Comparison of ENCODE assay signal across 14 cellular contexts in genomic region chr3:18808423-18808822, GRCh38.
DNase-seq lines count a peak whose midpoint lies in the region; ATAC-seq and TF ChIP-seq lines count a peak whose summit lies in the region.
"Had no signal": no experiment of that assay in that cellular context is flagged by ENCODE, and none has a peak within 500 bp of the region (broad histone marks: within the 10 kb centered on the region; RNA-seq: fewer than 3 reads in every experiment).

No MANE protein-coding gene starts in this region.

- H3K36me3 ChIP-seq in neuronal stem cell (replicated peaks in 1 of 2; ENCODE audit: control insufficient read depth in 2 of 2, insufficient read depth in 2 of 2, low read length in 2 of 2): no peaks in the 10 kb centered on the region

- no peak overlapping the region for H2AFZ ChIP-seq in neuronal stem cell (ENCODE audit: low read length)

- DNase-seq in activated CD4-positive, alpha-beta T cell treated with anti-CD3 and anti-CD28 coated beads for 36 hours: peak; percentile 15
- DNase-seq in activated CD4-positive, alpha-beta T cell treated with anti-CD3 and anti-CD28 coated beads, Interleukin-2, amount 10 ng/mL, durations not matched to agents 7 days and 5 days: no peak
- DNase-seq in A172 (ENCODE audit: low spot score) (peak; percentile 67), foreskin keratinocyte (peak; percentile 18 to 46), neuronal stem cell (ENCODE audit: low spot score) (no peak)
- DNase-seq in activated naive CD8-positive, alpha-beta T cell treated with anti-CD3 and anti-CD28 coated beads, Interleukin-2, amount 50 U/mL, for 24 hours: no peak
- DNase-seq: C1 segment of cervical spinal cord, H9, NCI-H1105 treated with DMSO at 0.1 percent for 48 hours, NCI-H187, NCI-H446 had no signal

- H4K91ac ChIP-seq in neuronal stem cell (ENCODE audit: low read depth, low read length, poor library complexity): no peak overlapping the region

- no peaks in the 10 kb centered on the region for H3K79me1 ChIP-seq in neuronal stem cell (ENCODE audit: low read depth, low read length)

- no peak overlapping the region for H2BK5ac ChIP-seq in neuronal stem cell (ENCODE audit: low read length)

- intact Hi-C loops in activated CD4-positive, alpha-beta T cell treated with anti-CD3 and anti-CD28 coated beads for 36 hours (cut with DNase I, micrococcal nuclease): no loop called here

- peaks cover 2% of the 10 kb centered on the region for H3K36me3 Mint-ChIP-seq in activated CD4-positive, alpha-beta T cell treated with anti-CD3 and anti-CD28 coated beads for 36 hours (ENCODE audit: low read depth)
- H3K36me3 Mint-ChIP-seq in activated CD4-positive, alpha-beta T cell treated with anti-CD3 and anti-CD28 coated beads, Interleukin-2, amount 10 ng/mL, durations not matched to agents 7 days and 5 days (ENCODE audit: low read depth): peaks cover 2% of the 10 kb centered on the region
- no peaks in the 10 kb centered on the region for H3K36me3 Mint-ChIP-seq in activated naive CD8-positive, alpha-beta T cell treated with anti-CD3 and anti-CD28 coated beads, Interleukin-2, amount 50 U/mL, for 24 hours (ENCODE audit: low read depth)

- H3K4me3 Mint-ChIP-seq in activated CD4-positive, alpha-beta T cell treated with anti-CD3 and anti-CD28 coated beads for 36 hours: no peak overlapping the region
- no peak overlapping the region for H3K4me3 Mint-ChIP-seq in activated CD4-positive, alpha-beta T cell treated with anti-CD3 and anti-CD28 coated beads, Interleukin-2, amount 10 ng/mL, durations not matched to agents 7 days and 5 days
- no peak overlapping the region for H3K4me3 Mint-ChIP-seq in activated naive CD8-positive, alpha-beta T cell treated with anti-CD3 and anti-CD28 coated beads, Interleukin-2, amount 50 U/mL, for 24 hours
- H3K4me3 Mint-ChIP-seq: H9 had no signal

- TF ChIP-seq POLR2A in GM18505 (IDR thresholded peaks at IDR 0.05; ENCODE audit: borderline replicate concordance, extremely low read depth, insufficient read depth, insufficient read length): no peak

- no peak overlapping the region for H2BK15ac ChIP-seq in neuronal stem cell (ENCODE audit: low read length)

- no peak for ATAC-seq in activated CD4-positive, alpha-beta T cell treated with anti-CD3 and anti-CD28 coated beads for 36 hours
- ATAC-seq in activated naive CD8-positive, alpha-beta T cell treated with anti-CD3 and anti-CD28 coated beads, Interleukin-2, amount 50 U/mL, for 24 hours: peak; percentile 42
- peak; percentile 13 for ATAC-seq in foreskin keratinocyte
- no peak for ATAC-seq in SK-N-SH treated with all-trans-retinoic acid at 6 μM for 48 hours
- ATAC-seq in GM18505 (IDR thresholded peaks at IDR 0.05; ENCODE audit: unreplicated experiment): no peak

- H3K9me3 Mint-ChIP-seq in activated CD4-positive, alpha-beta T cell treated with anti-CD3 and anti-CD28 coated beads for 36 hours (ENCODE audit: low read depth): no peaks in the 10 kb centered on the region
- H3K9me3 Mint-ChIP-seq in activated CD4-positive, alpha-beta T cell treated with anti-CD3 and anti-CD28 coated beads, Interleukin-2, amount 10 ng/mL, durations not matched to agents 7 days and 5 days: peaks cover 2% of the 10 kb centered on the region
- H3K9me3 Mint-ChIP-seq in activated naive CD8-positive, alpha-beta T cell treated with anti-CD3 and anti-CD28 coated beads, Interleukin-2, amount 50 U/mL, for 24 hours: no peaks in the 10 kb centered on the region
- H3K9me3 Mint-ChIP-seq: H9 had no signal

- no peak overlapping the region for H3K9ac ChIP-seq in neuronal stem cell (ENCODE audit: low read depth, low read length, poor library complexity)

- no peak overlapping the region for H2BK12ac ChIP-seq in neuronal stem cell (ENCODE audit: low read length)

- H3K27ac ChIP-seq in foreskin keratinocyte (no peak overlapping the region), neuronal stem cell (replicated peaks; ENCODE audit: low read length) (no peak overlapping the region)
- H3K27ac ChIP-seq: 22Rv1 had no signal

- no peak overlapping the region for H4K8ac ChIP-seq in neuronal stem cell (ENCODE audit: low read depth, low read length)

- TF ChIP-seq CTCF in foreskin keratinocyte (conservative IDR thresholded peaks at IDR 0.05): no peak

- no CpG with 5 or more reads among the region's 6 CpGs for WGBS in neuronal stem cell (ENCODE audit: extremely low coverage in 2 of 2, insufficient read length in 2 of 2, insufficient replicate concordance in 1 of 2), 2 donors

- H3K27me3 Mint-ChIP-seq in activated CD4-positive, alpha-beta T cell treated with anti-CD3 and anti-CD28 coated beads for 36 hours: no peaks in the 10 kb centered on the region
- no peaks in the 10 kb centered on the region for H3K27me3 Mint-ChIP-seq in activated CD4-positive, alpha-beta T cell treated with anti-CD3 and anti-CD28 coated beads, Interleukin-2, amount 10 ng/mL, durations not matched to agents 7 days and 5 days
- H3K27me3 Mint-ChIP-seq in activated naive CD8-positive, alpha-beta T cell treated with anti-CD3 and anti-CD28 coated beads, Interleukin-2, amount 50 U/mL, for 24 hours: peaks cover 1% of the 10 kb centered on the region

- H3K27me3 ChIP-seq in foreskin keratinocyte (no peaks in the 10 kb centered on the region), neuronal stem cell (ENCODE audit: control insufficient read depth in 3 of 3, insufficient read depth in 3 of 3, low read depth in 1 of 3, low read length in 3 of 3) (no peaks in the 10 kb centered on the region)

- H3K4me1 Mint-ChIP-seq in activated CD4-positive, alpha-beta T cell treated with anti-CD3 and anti-CD28 coated beads for 36 hours: peaks cover 40% of the 10 kb centered on the region
- H3K4me1 Mint-ChIP-seq in activated CD4-positive, alpha-beta T cell treated with anti-CD3 and anti-CD28 coated beads, Interleukin-2, amount 10 ng/mL, durations not matched to agents 7 days and 5 days: peaks cover 8% of the 10 kb centered on the region
- peaks cover 30% of the 10 kb centered on the region for H3K4me1 Mint-ChIP-seq in activated naive CD8-positive, alpha-beta T cell treated with anti-CD3 and anti-CD28 coated beads, Interleukin-2, amount 50 U/mL, for 24 hours

- CTCF ChIA-PET in activated CD4-positive, alpha-beta T cell treated with anti-CD3 and anti-CD28 coated beads for 36 hours (lab: Charles Lee): no interaction called here
- CTCF ChIA-PET in activated CD4-positive, alpha-beta T cell treated with anti-CD3 and anti-CD28 coated beads, Interleukin-2, amount 10 ng/mL, durations not matched to agents 7 days and 5 days (lab: Charles Lee): interaction anchor here (0.6 kb wide), 1 partner anchor 52 kb away, joined by 3 read pairs; no protein-coding TSS in a partner anchor

- no peak overlapping the region for H3K4ac ChIP-seq in neuronal stem cell (ENCODE audit: low read length)

- no peaks in the 10 kb centered on the region for H3K4me1 ChIP-seq in foreskin keratinocyte
- no peaks in the 10 kb centered on the region for H3K4me1 ChIP-seq in neuronal stem cell (ENCODE audit: control insufficient read depth in 2 of 2, insufficient read depth in 1 of 2, low read depth in 1 of 2, low read length in 2 of 2)

- H2BK120ac ChIP-seq in neuronal stem cell (ENCODE audit: low read depth, low read length): no peak overlapping the region

- no peak overlapping the region for H3K18ac ChIP-seq in neuronal stem cell (ENCODE audit: low read length)

- H2AK5ac ChIP-seq in neuronal stem cell (ENCODE audit: low read depth, low read length): no peak overlapping the region

- H3K14ac ChIP-seq in neuronal stem cell (ENCODE audit: low read length): no peak overlapping the region

- POLR2A ChIA-PET in activated CD4-positive, alpha-beta T cell treated with anti-CD3 and anti-CD28 coated beads for 36 hours (lab: Charles Lee): no interaction called here
- POLR2A ChIA-PET in activated CD4-positive, alpha-beta T cell treated with anti-CD3 and anti-CD28 coated beads, Interleukin-2, amount 10 ng/mL, durations not matched to agents 7 days and 5 days (lab: Charles Lee): no interaction called here

- peak overlapping the region; percentile 16 for H3K27ac Mint-ChIP-seq in activated CD4-positive, alpha-beta T cell treated with anti-CD3 and anti-CD28 coated beads for 36 hours
- no peak overlapping the region for H3K27ac Mint-ChIP-seq in activated CD4-positive, alpha-beta T cell treated with anti-CD3 and anti-CD28 coated beads, Interleukin-2, amount 10 ng/mL, durations not matched to agents 7 days and 5 days
- H3K27ac Mint-ChIP-seq in activated naive CD8-positive, alpha-beta T cell treated with anti-CD3 and anti-CD28 coated beads, Interleukin-2, amount 50 U/mL, for 24 hours: peak overlapping the region; percentile 18
- H3K27ac Mint-ChIP-seq: H9 had no signal

- H3K4me2 ChIP-seq in neuronal stem cell (ENCODE audit: insufficient read depth, low read length, poor library complexity, severe bottlenecking): no peak overlapping the region

- no peak overlapping the region for H3K4me3 ChIP-seq in neuronal stem cell (ENCODE audit: low read length in 2 of 2)

- no peak overlapping the region for H3K23ac ChIP-seq in neuronal stem cell (ENCODE audit: low read depth, low read length, poor library complexity)

- no peaks in the 10 kb centered on the region for H3K9me3 ChIP-seq in neuronal stem cell (replicated peaks in 1 of 2; ENCODE audit: control insufficient read depth in 2 of 2, insufficient read depth in 1 of 2, low read depth in 1 of 2, low read length in 2 of 2)

TF ChIP-seq in SK-N-SH treated with all-trans-retinoic acid at 6 μM for 48 hours, 23 proteins besides CTCF, POLR2A, EP300 and RAD21 (continues in another document):
- TF ChIP-seq OSR1 (CRISPR knock-in tag; IDR thresholded peaks at IDR 0.05): no peak
- no peak for TF ChIP-seq PATZ1 (CRISPR knock-in tag; IDR thresholded peaks at IDR 0.05; ENCODE audit: borderline replicate concordance)
- no peak for TF ChIP-seq RARB (CRISPR knock-in tag; IDR thresholded peaks at IDR 0.05)
- no peak for TF ChIP-seq CSDC2 (CRISPR knock-in tag; IDR thresholded peaks at IDR 0.05)
- no peak for TF ChIP-seq ZFP30 (CRISPR knock-in tag; IDR thresholded peaks at IDR 0.05)
- no peak for TF ChIP-seq ISL1 (CRISPR knock-in tag; IDR thresholded peaks at IDR 0.05)
- TF ChIP-seq ZNF565 (CRISPR knock-in tag; conservative IDR thresholded peaks at IDR 0.05; ENCODE audit: low read depth): no peak
- no peak for TF ChIP-seq ZFP3 (CRISPR knock-in tag; IDR thresholded peaks at IDR 0.05)

Comparison
In these comparisons a context has a peak if more than half of its experiments do, and no peak if none do; other contexts are left out.
1. DNase-seq: peak in activated CD4-positive, alpha-beta T cell treated with anti-CD3 and anti-CD28 coated beads for 36 hours (single experiment), A172 (single experiment) and foreskin keratinocyte (2 of 2); none in activated CD4-positive, alpha-beta T cell treated with anti-CD3 and anti-CD28 coated beads, Interleukin-2, amount 10 ng/mL, durations not matched to agents 7 days and 5 days (single experiment), activated naive CD8-positive, alpha-beta T cell treated with anti-CD3 and anti-CD28 coated beads, Interleukin-2, amount 50 U/mL, for 24 hours (single experiment) and neuronal stem cell (single experiment).
2. ATAC-seq: peak in activated naive CD8-positive, alpha-beta T cell treated with anti-CD3 and anti-CD28 coated beads, Interleukin-2, amount 50 U/mL, for 24 hours (single experiment) and foreskin keratinocyte (single experiment); none in activated CD4-positive, alpha-beta T cell treated with anti-CD3 and anti-CD28 coated beads for 36 hours (single experiment), SK-N-SH treated with all-trans-retinoic acid at 6 μM for 48 hours (single experiment) and GM18505 (single experiment).